ENCODE assay signal across 16 cellular contexts in the genomic region with DNA sequence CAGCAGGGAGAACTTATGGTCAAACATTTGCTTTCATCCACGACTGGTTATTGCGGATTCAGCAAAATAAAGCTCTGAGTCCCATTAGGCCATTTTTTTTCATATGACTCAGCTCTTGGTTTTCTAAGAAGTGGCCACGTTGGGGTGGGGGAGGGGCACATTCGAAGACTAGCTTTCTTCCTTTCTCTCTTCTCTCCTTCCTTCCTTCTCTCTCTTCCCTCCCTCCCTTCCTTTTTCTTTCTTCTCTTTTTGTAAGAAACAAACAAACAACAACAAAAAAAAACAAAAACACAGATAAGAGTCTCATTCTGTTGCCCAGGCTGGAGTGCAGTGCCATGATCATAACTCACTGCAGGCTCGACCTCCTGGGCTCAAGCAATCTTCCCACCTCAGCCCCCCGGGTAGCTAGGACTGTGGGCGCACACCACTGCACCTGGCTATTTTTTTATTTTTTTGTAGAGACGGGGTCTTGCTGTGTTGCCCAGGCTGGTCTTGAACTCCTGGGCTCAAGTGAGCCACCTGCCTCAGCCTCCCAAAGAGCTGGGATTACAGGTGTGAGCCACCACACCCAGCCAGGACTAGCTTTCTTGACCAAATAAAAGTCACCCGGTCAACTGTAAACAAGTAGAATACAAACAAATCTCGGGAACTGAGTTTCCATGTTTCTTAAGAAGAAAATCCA. TPM values are rescaled to one million over a fixed set of nuclear protein-coding genes. Genes with fewer than 3 reads are reported as not detected.
DNase-seq lines count a peak whose midpoint lies in the region; ATAC-seq, FAIRE-seq and TF ChIP-seq lines count a peak whose summit lies in the region.
"Had no signal": no experiment of that assay in that cellular context is flagged by ENCODE, and none has a peak within 500 bp of the region (broad histone marks: within the 10 kb centered on the region; RNA-seq: fewer than 3 reads in every experiment).

No MANE protein-coding gene starts in this region.

- CTCF ChIA-PET in K562 (lab: Yijun Ruan, JAX; ENCODE audit: low intra/inter-chr PET ratio), result no interaction called here

- H3K36me3 ChIP-seq in MM.1S (replicated peaks; ENCODE audit: insufficient read depth, low read length) (no peaks in the 10 kb centered on the region), K562 (ENCODE audit: control insufficient read depth, insufficient read depth, low read length) (peaks cover 64% of the 10 kb centered on the region)
- H3K36me3 ChIP-seq: vagina had no signal

- H3K27ac ChIP-seq in MM.1S (ENCODE audit: low read length) (no peak overlapping the region), K562 (ENCODE audit: extremely low read depth, low read depth, low read length) (peak overlapping the region; percentile 75)
- H3K27ac ChIP-seq: vagina had no signal

- DNase-seq in Daoy (ENCODE audit: low read depth) (peak; percentile 52), MM.1S (peak; percentile 50), K562 (ENCODE audit: extremely low read depth in 1 of 4, low spot score in 3 of 4) (peak in 3 of 4 experiments; percentile 35 to 85 (median 71)), kidney tubule cell (ENCODE audit: low spot score) (peak; percentile 40), epidermal melanocyte (ENCODE audit: insufficient read length, low spot score) (no peak), activated T-cell treated with anti-CD3 and anti-CD28 coated beads for 4 hours (no peak)
- DNase-seq in stimulated activated CD4-positive, alpha-beta T cell treated with anti-CD3 and anti-CD28 coated beads, Interleukin-12 subunit alpha, Interleukin-12 subunit beta, amount 100 ng/mL, for 4 hours, result no peak
- DNase-seq in stimulated activated CD4-positive, alpha-beta T cell treated with anti-CD3 and anti-CD28 coated beads, Interleukin-4, amount 100 ng/mL, for 1 hour, result no peak
- DNase-seq: C1 segment of cervical spinal cord; GDM1; heart right ventricle; naive thymus-derived CD8-positive, alpha-beta T cell; PC-9; stimulated activated CD4-positive, alpha-beta T cell treated with anti-CD3 and anti-CD28 coated beads, Interleukin-2, amount 100 ng/mL, for 48 hours had no signal

- no peaks in the 10 kb centered on the region for H3K9me2 ChIP-seq in MM.1S (replicated peaks; ENCODE audit: insufficient read depth, low read length)

- intact Hi-C loops in K562 (cut with micrococcal nuclease), result loop anchor here (2.0 kb wide), 1 partner anchor 41 kb away; the partner anchor contains the start of gene ABCC5

- H3K4me3 ChIP-seq in MM.1S (ENCODE audit: low read length) (no peak overlapping the region), K562 (no peak overlapping the region)
- H3K4me3 ChIP-seq: heart right ventricle, PC-9, vagina had no signal

- TF ChIP-seq CTCF in MM.1S (IDR thresholded peaks at IDR 0.05; ENCODE audit: low read length) (no peak), K562 (IDR thresholded peaks at IDR 0.05 in 2 of 3, conservative IDR thresholded peaks at IDR 0.05 in 1 of 3; ENCODE audit: insufficient read depth in 2 of 3, low read depth in 1 of 3, low read length in 3 of 3) (no peak)

- no peaks in the 10 kb centered on the region for H3K9me3 ChIP-seq in MM.1S (replicated peaks; ENCODE audit: insufficient read depth, low read length)
- H3K9me3 ChIP-seq in K562 (replicated peaks; ENCODE audit: control insufficient read depth, insufficient read depth, low read depth, low read length), result no peaks in the 10 kb centered on the region
- H3K9me3 ChIP-seq: heart right ventricle, vagina had no signal

- H3K9me1 ChIP-seq in K562 (ENCODE audit: control insufficient read depth, insufficient read depth, low read length), result no peaks in the 10 kb centered on the region

- WGBS in K562 (ENCODE audit: insufficient coverage, low coverage, missing lambda C conversion rate), result 35% methylated on average over 10 of the region's 10 CpGs

- H3K27me3 ChIP-seq in MM.1S (replicated peaks; ENCODE audit: insufficient read depth, low read length) (no peaks in the 10 kb centered on the region), K562 (ENCODE audit: control insufficient read depth in 2 of 2, insufficient read depth in 2 of 2, low read length in 2 of 2) (no peaks in the 10 kb centered on the region)
- H3K27me3 ChIP-seq: heart right ventricle, vagina had no signal

- peak; percentile 72 for ATAC-seq in K562
- ATAC-seq: heart right ventricle; naive thymus-derived CD8-positive, alpha-beta T cell had no signal

- in situ Hi-C loops in K562 (cut with MboI), result no loop called here

- H3K4me1 ChIP-seq in MM.1S (ENCODE audit: low read length), result peaks cover 6% of the 10 kb centered on the region; the same call in 1 of the 2 replicates
- peaks cover 6 to 23% of the 10 kb centered on the region in 2 experiments; a peak in 4 of 5 replicates for H3K4me1 ChIP-seq in K562 (replicated peaks in 1 of 2; ENCODE audit: control insufficient read depth in 2 of 2, insufficient read depth in 2 of 2, low read length in 2 of 2)
- H3K4me1 ChIP-seq: vagina had no signal

- H2AFZ ChIP-seq in MM.1S (ENCODE audit: low read length) (no peak overlapping the region), K562 (ENCODE audit: low read depth, low read length) (peak overlapping the region; percentile 91)
- H2AFZ ChIP-seq: PC-9 had no signal

- no TSS peak for BruUV-seq in K562 (replicated peaks; lab: Mats Ljungman, UMichigan)

- peak; percentile 95 for FAIRE-seq in K562 (lab: Jason Lieb, UNC)

- no peaks in the 10 kb centered on the region for H4K20me1 ChIP-seq in MM.1S (ENCODE audit: insufficient read depth, low read length)
- H4K20me1 ChIP-seq in K562 (replicated peaks; ENCODE audit: control insufficient read depth, insufficient read depth, low read length), result no peaks in the 10 kb centered on the region

- no peaks in the 10 kb centered on the region for H3F3A ChIP-seq in MM.1S (ENCODE audit: insufficient read depth, low read length)

- H3K9ac ChIP-seq in MM.1S (ENCODE audit: low read length) (no peak overlapping the region), K562 (ENCODE audit: insufficient read depth in 1 of 2, low read depth in 2 of 2, low read length in 2 of 2) (peak overlapping the region in 1 of 2 experiments; percentile 52; a peak in 2 of 4 replicates)

- POLR2A ChIA-PET in K562 (lab: Yijun Ruan, JAX), result interaction anchor here (1.8 to 2.1 kb wide), 2 partner anchors 12 to 22 kb away, joined by 3 to 12 read pairs; no protein-coding TSS in a partner anchor

- no peak for TF ChIP-seq RAD21 in K562 (CRISPR knock-in tag; conservative IDR thresholded peaks at IDR 0.05 in 1 of 2, IDR thresholded peaks at IDR 0.05 in 1 of 2)

- H3K79me2 ChIP-seq in MM.1S (ENCODE audit: low read length) (no peaks in the 10 kb centered on the region), K562 (ENCODE audit: control insufficient read depth, insufficient read depth, low read length) (no peaks in the 10 kb centered on the region; the same call in 2 of the 3 replicates)

- TF ChIP-seq POLR2A in K562 (conservative IDR thresholded peaks at IDR 0.05), result no peak; the same call in 1 of the 2 replicates

- peak; percentile 84 for TF ChIP-seq EP300 in K562 (IDR thresholded peaks at IDR 0.05; ENCODE audit: low read length)

- no peak overlapping the region for H3K4me2 ChIP-seq in MM.1S (ENCODE audit: low read depth, low read length)
- peak overlapping the region; percentile 47 for H3K4me2 ChIP-seq in K562 (ENCODE audit: insufficient read depth, low read length)
- H3K4me2 ChIP-seq: PC-9 had no signal

RNA-seq across cellular contexts. Expression of gene ABCC5, which starts 41.6 kb away (rescaled TPM):
- 10.0 and 28.5 TPM in 2 replicates for total RNA-seq in Daoy (2014; rRNA removed; shearing (Covaris generic))
- total RNA-seq in K562 (2011; cell fraction: chromatin; rRNA removed; ENCODE audit: low replicate concordance), result 196 and 208 TPM in 2 replicates
- total RNA-seq in K562 (2011; cell fraction: nucleolus; rRNA removed), result 111 and 115 TPM in 2 replicates
- total RNA-seq in K562 (2011; cell fraction: nucleoplasm; rRNA removed), result 176 and 215 TPM in 2 replicates
- total RNA-seq in K562 (2014; rRNA removed) (22.0 and 27.1 TPM in 2 replicates), K562 (2014; rRNA removed; fragmentation: Illumina TruSeq; extraction: Trizol) (36.7 and 38.2 TPM in 2 replicates), K562 (2015; rRNA removed; fragmentation: Illumina TruSeq; extraction: Trizol) (22.8 and 24.9 TPM in 2 replicates), K562 (2021) (50.0 and 50.9 TPM in 2 replicates)
- polyA plus RNA-seq in K562 (2011; rRNA removed) (36.9 and 39.3 TPM in 2 replicates), K562 (2014; fragmentation: Illumina TruSeq; extraction: Trizol) (38.4 and 44.0 TPM in 2 replicates), K562 (2014; fragmentation: Nextera tagmentation; extraction: Ambion mirVana) (10 to 100 TPM; 41.9 to 53.0 TPM), K562 (2014; rRNA removed) (51.4 and 56.6 TPM in 2 replicates)
- 16.2 and 21.3 TPM in 2 replicates for polyA plus RNA-seq in K562 (2011; cell fraction: cytosol; rRNA removed)
- 213 and 222 TPM in 2 replicates for polyA plus RNA-seq in K562 (2011; cell fraction: nucleus; rRNA removed)
- 29.2 and 34.4 TPM in 2 replicates for polyA plus RNA-seq in K562 (2012)
- 23.8 and 24.3 TPM in 2 replicates for polyA minus RNA-seq in K562 (2011; rRNA and poly(A)+ RNA removed)
- polyA minus RNA-seq in K562 (2011; cell fraction: cytosol; rRNA and poly(A)+ RNA removed), result 13.1 and 13.5 TPM in 2 replicates
- polyA minus RNA-seq in K562 (2011; cell fraction: nucleus; rRNA and poly(A)+ RNA removed), result 48.6 and 58.3 TPM in 2 replicates

RNA-seq across cellular contexts. Expression of gene HTR3D, which starts 55.4 kb away (rescaled TPM):
- total RNA-seq in Daoy (2014; rRNA removed; shearing (Covaris generic)), result not detected in 2 replicates
- total RNA-seq in K562 (2011; cell fraction: chromatin; rRNA removed; ENCODE audit: low replicate concordance), result not detected in 2 replicates
- not detected in 2 replicates for total RNA-seq in K562 (2011; cell fraction: nucleolus; rRNA removed)
- total RNA-seq in K562 (2011; cell fraction: nucleoplasm; rRNA removed), result not detected in 2 replicates
- total RNA-seq in K562 (2014; rRNA removed), result not detected in 2 replicates
- not detected in 2 replicates for total RNA-seq in K562 (2014; rRNA removed; fragmentation: Illumina TruSeq; extraction: Trizol)
- not detected in 2 replicates for total RNA-seq in K562 (2015; rRNA removed; fragmentation: Illumina TruSeq; extraction: Trizol)
- total RNA-seq in K562 (2021), result not detected in 2 replicates
- not detected in 2 replicates for polyA plus RNA-seq in K562 (2011; rRNA removed)
- not detected in 2 replicates for polyA plus RNA-seq in K562 (2011; cell fraction: cytosol; rRNA removed)
- not detected in 2 replicates for polyA plus RNA-seq in K562 (2011; cell fraction: nucleus; rRNA removed)
- not detected in 2 replicates for polyA plus RNA-seq in K562 (2012)
- not detected in 2 replicates for polyA plus RNA-seq in K562 (2014; fragmentation: Illumina TruSeq; extraction: Trizol)
- polyA plus RNA-seq in K562 (2014; fragmentation: Nextera tagmentation; extraction: Ambion mirVana), result not detected
- polyA plus RNA-seq in K562 (2014; rRNA removed), result not detected in 2 replicates
- not detected in 2 replicates for polyA minus RNA-seq in K562 (2011; rRNA and poly(A)+ RNA removed)
- polyA minus RNA-seq in K562 (2011; cell fraction: cytosol; rRNA and poly(A)+ RNA removed), result not detected in 2 replicates
- not detected in 2 replicates for polyA minus RNA-seq in K562 (2011; cell fraction: nucleus; rRNA and poly(A)+ RNA removed)
- total RNA-seq: heart right ventricle; liver; naive thymus-derived CD8-positive, alpha-beta T cell; PC-9; vagina had no signal
- polyA plus RNA-seq: heart right ventricle; liver; naive thymus-derived CD8-positive, alpha-beta T cell had no signal

Comparison
In these comparisons a context has a peak if more than half of its experiments do, and no peak if none do; other contexts are left out.
1. DNase-seq: peak in Daoy (single experiment), MM.1S (single experiment), K562 (3 of 4) and kidney tubule cell (single experiment); none in epidermal melanocyte (single experiment), stimulated activated CD4-positive, alpha-beta T cell treated with anti-CD3 and anti-CD28 coated beads, Interleukin-12 subunit alpha, Interleukin-12 subunit beta, amount 100 ng/mL, for 4 hours (single experiment), stimulated activated CD4-positive, alpha-beta T cell treated with anti-CD3 and anti-CD28 coated beads, Interleukin-4, amount 100 ng/mL, for 1 hour (single experiment) and activated T-cell treated with anti-CD3 and anti-CD28 coated beads for 4 hours (single experiment).